ENCODE assay signal across 11 cellular contexts in genomic region chr2:206915136-206915535, GRCh38. TPM values are rescaled to one million over a fixed set of nuclear protein-coding genes. Genes with fewer than 3 reads are reported as not detected.
A peak's percentile ranks its signal among the peaks of the same experiment; 100 is the strongest.
DNase-seq lines count a peak whose midpoint lies in the region; ATAC-seq and TF ChIP-seq lines count a peak whose summit lies in the region.
"Had no signal": no experiment of that assay in that cellular context is flagged by ENCODE, and none has a peak within 500 bp of the region (broad histone marks: within the 10 kb centered on the region; RNA-seq: fewer than 3 reads in every experiment).

No MANE protein-coding gene starts in this region.

- H3K4me1 ChIP-seq in neural progenitor cell, result no peaks in the 10 kb centered on the region
- no peaks in the 10 kb centered on the region for H3K4me1 ChIP-seq in lower lobe of right lung
- H3K4me1 ChIP-seq: upper lobe of left lung had no signal

- CTCF ChIA-PET in AG04450 (lab: Charles Lee), result interaction anchor here (0.6 kb wide), 1 partner anchor 16 kb away, joined by 9 read pairs; no protein-coding TSS in a partner anchor

- H3K4me1 Mint-ChIP-seq in activated T-helper 1 cell treated with anti-CD3 and anti-CD28 coated beads, Interleukin-12 subunit alpha, Interleukin-12 subunit beta, Interleukin-2, Interleukin-4 antibody, amounts not matched to agents 30 ng/mL and 10 ng/mL and 1 ng/mL, durations not matched to agents 14 hours and 24 hours and 36 hours (ENCODE audit: low read depth), result no peaks in the 10 kb centered on the region
- peaks cover 5% of the 10 kb centered on the region for H3K4me1 Mint-ChIP-seq in neural progenitor cell
- H3K4me1 Mint-ChIP-seq: mesothelial cell of epicardium had no signal

- H3K9me3 Mint-ChIP-seq in activated T-helper 1 cell treated with anti-CD3 and anti-CD28 coated beads, Interleukin-12 subunit alpha, Interleukin-12 subunit beta, Interleukin-2, Interleukin-4 antibody, amounts not matched to agents 30 ng/mL and 10 ng/mL and 1 ng/mL, durations not matched to agents 14 hours and 24 hours and 36 hours, result peaks cover 3% of the 10 kb centered on the region
- H3K9me3 Mint-ChIP-seq in neural progenitor cell, result no peaks in the 10 kb centered on the region

- H2AFZ ChIP-seq in neural progenitor cell (replicated peaks), result no peak overlapping the region

- intact Hi-C loops in activated T-helper 1 cell treated with anti-CD3 and anti-CD28 coated beads, Interleukin-12 subunit alpha, Interleukin-12 subunit beta, Interleukin-2, Interleukin-4 antibody, amounts not matched to agents 30 ng/mL and 10 ng/mL and 1 ng/mL, durations not matched to agents 14 hours and 24 hours and 36 hours (cut with micrococcal nuclease), result no loop called here
- intact Hi-C loops in lower lobe of right lung (cut with DNase I), result no loop called here

- no peak overlapping the region for H3K4me2 ChIP-seq in neural progenitor cell

- H3K27me3 ChIP-seq in AG04450 (ENCODE audit: control insufficient read depth, insufficient read depth, low read length) (peaks cover 2% of the 10 kb centered on the region), neural progenitor cell (no peaks in the 10 kb centered on the region), lower lobe of right lung (ENCODE audit: low read depth) (no peaks in the 10 kb centered on the region)
- H3K27me3 ChIP-seq: upper lobe of left lung had no signal

- ATAC-seq in GM19328 (IDR thresholded peaks at IDR 0.05; ENCODE audit: unreplicated experiment), result peak; percentile 57
- ATAC-seq in lower lobe of right lung, result no peak

- H4K20me1 ChIP-seq in neural progenitor cell (ENCODE audit: low read depth), result no peaks in the 10 kb centered on the region

- TF ChIP-seq CTCF in AG04450 (IDR thresholded peaks at IDR 0.05; ENCODE audit: low read depth, low read length) (no peak), neural progenitor cell (IDR thresholded peaks at IDR 0.05) (no peak), lower lobe of right lung (IDR thresholded peaks at IDR 0.05) (no peak)

- H3K27ac Mint-ChIP-seq in activated T-helper 1 cell treated with anti-CD3 and anti-CD28 coated beads, Interleukin-12 subunit alpha, Interleukin-12 subunit beta, Interleukin-2, Interleukin-4 antibody, amounts not matched to agents 30 ng/mL and 10 ng/mL and 1 ng/mL, durations not matched to agents 14 hours and 24 hours and 36 hours, result no peak overlapping the region
- H3K27ac Mint-ChIP-seq in neural progenitor cell, result no peak overlapping the region
- H3K27ac Mint-ChIP-seq: mesothelial cell of epicardium had no signal

- peaks cover 5% of the 10 kb centered on the region for H3K27me3 Mint-ChIP-seq in activated T-helper 1 cell treated with anti-CD3 and anti-CD28 coated beads, Interleukin-12 subunit alpha, Interleukin-12 subunit beta, Interleukin-2, Interleukin-4 antibody, amounts not matched to agents 30 ng/mL and 10 ng/mL and 1 ng/mL, durations not matched to agents 14 hours and 24 hours and 36 hours (ENCODE audit: insufficient read depth)
- peaks cover 2% of the 10 kb centered on the region for H3K27me3 Mint-ChIP-seq in neural progenitor cell (ENCODE audit: insufficient read depth, low read depth)

- POLR2A ChIA-PET in AG04450 (lab: Yijun Ruan, JAX), result interaction anchor here (0.5 kb wide), 1 partner anchor 741 kb away, joined by 8 read pairs; no protein-coding TSS in a partner anchor

- no peak overlapping the region for H3K27ac ChIP-seq in AG04450 (ENCODE audit: low read depth, low read length)
- H3K27ac ChIP-seq in neural progenitor cell, result no peak overlapping the region
- H3K27ac ChIP-seq in lower lobe of right lung, result no peak overlapping the region
- H3K27ac ChIP-seq: upper lobe of left lung, VCaP had no signal

- no peaks in the 10 kb centered on the region for H3F3A ChIP-seq in neural progenitor cell (ENCODE audit: low read depth)

- H3K36me3 ChIP-seq in neural progenitor cell (no peaks in the 10 kb centered on the region), lower lobe of right lung (no peaks in the 10 kb centered on the region)
- H3K36me3 ChIP-seq: upper lobe of left lung had no signal

- peak; percentile 49 for DNase-seq in AG04450 (ENCODE audit: low read depth, low spot score)
- peak; percentile 47 for DNase-seq in NCI-H460 (ENCODE audit: extremely low read depth, low read depth)
- peak; percentile 84 for DNase-seq in fibroblast of peridontal ligament (ENCODE audit: extremely low read depth)
- no peak for DNase-seq in activated T-helper 1 cell treated with anti-CD3 and anti-CD28 coated beads, Interleukin-12 subunit alpha, Interleukin-12 subunit beta, Interleukin-2, Interleukin-4 antibody, amounts not matched to agents 30 ng/mL and 10 ng/mL and 1 ng/mL, durations not matched to agents 14 hours and 24 hours and 36 hours (ENCODE audit: low spot score)
- DNase-seq in neural progenitor cell (ENCODE audit: low spot score), result no peak
- no peak for DNase-seq in lower lobe of right lung
- DNase-seq in DMS153 treated with DMSO at 0.1 percent for 48 hours (lab: John Stamatoyannopoulos, UW; ENCODE audit: unreplicated experiment), result no peak

- H3K9me3 ChIP-seq in AG04450 (ENCODE audit: control insufficient read depth, insufficient read depth, low read length) (no peaks in the 10 kb centered on the region), neural progenitor cell (ENCODE audit: low read depth) (no peaks in the 10 kb centered on the region), lower lobe of right lung (no peaks in the 10 kb centered on the region)
- H3K9me3 ChIP-seq: upper lobe of left lung had no signal

- H3K4me3 ChIP-seq in AG04450 (ENCODE audit: low read depth, low read length) (no peak overlapping the region), neural progenitor cell (no peak overlapping the region), lower lobe of right lung (no peak overlapping the region)
- H3K4me3 ChIP-seq: upper lobe of left lung had no signal

- H3K9ac ChIP-seq in neural progenitor cell, result no peak overlapping the region

- no peak overlapping the region for H3K4me3 Mint-ChIP-seq in activated T-helper 1 cell treated with anti-CD3 and anti-CD28 coated beads, Interleukin-12 subunit alpha, Interleukin-12 subunit beta, Interleukin-2, Interleukin-4 antibody, amounts not matched to agents 30 ng/mL and 10 ng/mL and 1 ng/mL, durations not matched to agents 14 hours and 24 hours and 36 hours
- H3K4me3 Mint-ChIP-seq in neural progenitor cell, result no peak overlapping the region
- H3K4me3 Mint-ChIP-seq: mesothelial cell of epicardium had no signal

- no peaks in the 10 kb centered on the region for H3K36me3 Mint-ChIP-seq in activated T-helper 1 cell treated with anti-CD3 and anti-CD28 coated beads, Interleukin-12 subunit alpha, Interleukin-12 subunit beta, Interleukin-2, Interleukin-4 antibody, amounts not matched to agents 30 ng/mL and 10 ng/mL and 1 ng/mL, durations not matched to agents 14 hours and 24 hours and 36 hours (ENCODE audit: low read depth)
- H3K36me3 Mint-ChIP-seq in neural progenitor cell, result no peaks in the 10 kb centered on the region
- H3K36me3 Mint-ChIP-seq: mesothelial cell of epicardium had no signal

- H3K79me2 ChIP-seq in neural progenitor cell (ENCODE audit: low read depth), result no peaks in the 10 kb centered on the region

RNA-seq across cellular contexts. Expression of gene CPO, which starts 24.2 kb away (rescaled TPM):
- polyA plus RNA-seq in AG04450 (2011; rRNA removed), result 0.12 TPM in 1 of 2 replicates, not detected in the other
- polyA minus RNA-seq in AG04450 (2011; rRNA and poly(A)+ RNA removed), result 0.18 TPM in 1 of 2 replicates, not detected in the other
- not detected in 2 replicates for total RNA-seq in NCI-H460 (2014; rRNA removed; shearing (Covaris generic))
- polyA plus RNA-seq in NCI-H460 (2014; cell fraction: nucleus; rRNA removed), result not detected in 2 replicates
- total RNA-seq in activated T-helper 1 cell treated with anti-CD3 and anti-CD28 coated beads, Interleukin-12 subunit alpha, Interleukin-12 subunit beta, Interleukin-2, Interleukin-4 antibody, amounts not matched to agents 30 ng/mL and 10 ng/mL and 1 ng/mL, durations not matched to agents 14 hours and 24 hours and 36 hours, result not detected in 2 replicates
- total RNA-seq in neural progenitor cell (ENCODE audit: low replicate concordance), result not detected in 2 replicates
- total RNA-seq in lower lobe of right lung, result not detected
- total RNA-seq: upper lobe of left lung had no signal

Comparison
In these comparisons a context has a peak if more than half of its experiments do, and no peak if none do; other contexts are left out.
1. DNase-seq: peak in AG04450 (single experiment), NCI-H460 (single experiment) and fibroblast of peridontal ligament (single experiment); none in activated T-helper 1 cell treated with anti-CD3 and anti-CD28 coated beads, Interleukin-12 subunit alpha, Interleukin-12 subunit beta, Interleukin-2, Interleukin-4 antibody, amounts not matched to agents 30 ng/mL and 10 ng/mL and 1 ng/mL, durations not matched to agents 14 hours and 24 hours and 36 hours (single experiment), neural progenitor cell (single experiment), lower lobe of right lung (single experiment) and DMS153 treated with DMSO at 0.1 percent for 48 hours (single experiment).